Comparison of ENCODE assay signal across 17 cellular contexts in the genomic region with DNA sequence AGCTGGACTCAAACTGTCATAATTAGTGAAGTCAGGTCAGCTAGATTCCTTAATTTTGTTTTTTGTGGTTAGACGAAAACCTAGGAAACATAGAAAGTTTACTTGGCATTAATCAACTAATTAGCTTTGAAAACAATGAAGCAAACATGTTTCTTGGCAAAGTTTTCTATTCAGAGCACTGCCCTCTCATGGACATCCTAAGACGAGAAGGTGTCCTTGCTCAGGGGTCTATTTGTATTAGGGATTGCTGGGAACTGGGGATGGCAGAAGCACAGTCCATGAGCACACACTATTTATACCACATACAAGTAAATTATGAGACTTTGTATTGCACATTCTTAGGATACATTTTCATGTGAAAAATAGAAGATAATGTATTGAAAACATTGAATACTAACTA. TPM values are rescaled to one million over a fixed set of nuclear protein-coding genes. Genes with fewer than 3 reads are reported as not detected.
DNase-seq lines count a peak whose midpoint lies in the region; ATAC-seq, FAIRE-seq and TF ChIP-seq lines count a peak whose summit lies in the region.
"Had no signal": no experiment of that assay in that cellular context is flagged by ENCODE, and none has a peak within 500 bp of the region (broad histone marks: within the 10 kb centered on the region; RNA-seq: fewer than 3 reads in every experiment).

No MANE protein-coding gene starts in this region.

- in situ Hi-C loops in G401 (cut with HindIII; ENCODE audit: low sequenced_read_pairs) (no loop called here), K562 (cut with MboI) (no loop called here)

- no TSS peak for BruUV-seq in K562 (replicated peaks; lab: Mats Ljungman, UMichigan)

- peak in 1 of 2 experiments; percentile 42; a peak in 2 of 4 replicates for TF ChIP-seq RAD21 in K562 (CRISPR knock-in tag; conservative IDR thresholded peaks at IDR 0.05 in 1 of 2, IDR thresholded peaks at IDR 0.05 in 1 of 2)

- H3K4me3 ChIP-seq in K562, result no peak overlapping the region
- no peak overlapping the region for H3K4me3 ChIP-seq in neural progenitor cell
- H3K4me3 ChIP-seq in ovary, result no peak overlapping the region

- H3K27ac Mint-ChIP-seq in neural progenitor cell, result no peak overlapping the region
- H3K27ac Mint-ChIP-seq in activated CD4-positive, alpha-beta T cell treated with anti-CD3 and anti-CD28 coated beads, Interleukin-2, amount 10 ng/mL, durations not matched to agents 7 days and 5 days, result no peak overlapping the region
- H3K27ac Mint-ChIP-seq: activated T-helper 2 cell treated with anti-CD3 and anti-CD28 coated beads, Interferon-gamma antibody, Interleukin-2, Interleukin-4, amounts not matched to agents 10 μg/mL and 5 μg/mL and 100 μg/mL, durations not matched to agents 14 hours and 24 hours and 36 hours; CD8-positive, alpha-beta T cell had no signal

- FAIRE-seq in K562 (lab: Jason Lieb, UNC), result peak; percentile 61
- FAIRE-seq: colon, islet of Langerhans had no signal

- peak; percentile 16 for DNase-seq in G401 (ENCODE audit: low spot score)
- no peak for DNase-seq in K562 (ENCODE audit: extremely low read depth in 1 of 4, low spot score in 3 of 4)
- DNase-seq in neural progenitor cell (ENCODE audit: low spot score), result no peak
- DNase-seq in activated CD4-positive, alpha-beta T cell treated with anti-CD3 and anti-CD28 coated beads, Interleukin-2, amount 10 ng/mL, durations not matched to agents 7 days and 5 days, result no peak
- no peak for DNase-seq in NOMO-1 (lab: John Stamatoyannopoulos, UW; ENCODE audit: unreplicated experiment in 2 of 2)
- DNase-seq in ovary, result no peak
- DNase-seq: amygdala; CD8-positive, alpha-beta T cell; GDM1; mesenchymal stem cell; NCI-H1105; stimulated activated CD4-positive, alpha-beta T cell treated with anti-CD3 and anti-CD28 coated beads, Interleukin-2, amount 100 ng/mL, for 48 hours had no signal

- H4K20me1 ChIP-seq in K562 (replicated peaks; ENCODE audit: control insufficient read depth, insufficient read depth, low read length) (no peaks in the 10 kb centered on the region), neural progenitor cell (ENCODE audit: low read depth) (no peaks in the 10 kb centered on the region)

- H3K4me3 Mint-ChIP-seq in neural progenitor cell, result no peak overlapping the region
- H3K4me3 Mint-ChIP-seq in activated CD4-positive, alpha-beta T cell treated with anti-CD3 and anti-CD28 coated beads, Interleukin-2, amount 10 ng/mL, durations not matched to agents 7 days and 5 days, result no peak overlapping the region
- H3K4me3 Mint-ChIP-seq: CD8-positive, alpha-beta T cell had no signal

- TF ChIP-seq EP300 in K562 (IDR thresholded peaks at IDR 0.05; ENCODE audit: low read length), result no peak
- no peak for TF ChIP-seq EP300 in ovary (IDR thresholded peaks at IDR 0.05)

- intact Hi-C loops in K562 (cut with micrococcal nuclease) (loop anchor here (5.0 to 10.0 kb wide), 4 partner anchors 50 to 433 kb away; partner anchors contain the start of genes ANKRD31, CERT1 and POLK), ovary (cut with DNase I) (loop anchor here in 1 of 4 donors (10.0 kb wide), 1 partner anchor 443 kb away; no protein-coding TSS in a partner anchor)

- peaks cover 5 to 18% of the 10 kb centered on the region in 2 experiments; a peak in 3 of 5 replicates for H3K4me1 ChIP-seq in K562 (replicated peaks in 1 of 2; ENCODE audit: control insufficient read depth in 2 of 2, insufficient read depth in 2 of 2, low read length in 2 of 2)
- H3K4me1 ChIP-seq in neural progenitor cell, result peaks cover 35% of the 10 kb centered on the region
- no peaks in the 10 kb centered on the region for H3K4me1 ChIP-seq in ovary (ENCODE audit: insufficient read depth)

- H3F3A ChIP-seq in neural progenitor cell (ENCODE audit: low read depth), result no peaks in the 10 kb centered on the region

- H3K4me2 ChIP-seq in K562 (ENCODE audit: insufficient read depth, low read length) (no peak overlapping the region), neural progenitor cell (peak overlapping the region; percentile 24)

- no peaks in the 10 kb centered on the region for H3K27me3 Mint-ChIP-seq in neural progenitor cell (ENCODE audit: insufficient read depth, low read depth)
- H3K27me3 Mint-ChIP-seq in activated CD4-positive, alpha-beta T cell treated with anti-CD3 and anti-CD28 coated beads, Interleukin-2, amount 10 ng/mL, durations not matched to agents 7 days and 5 days, result no peaks in the 10 kb centered on the region

- CTCF ChIA-PET in K562 (lab: Yijun Ruan, JAX; ENCODE audit: low intra/inter-chr PET ratio), result no interaction called here
- CTCF ChIA-PET in activated CD4-positive, alpha-beta T cell treated with anti-CD3 and anti-CD28 coated beads, Interleukin-2, amount 10 ng/mL, durations not matched to agents 7 days and 5 days (lab: Charles Lee), result interaction anchor here (1.2 kb wide), 1 partner anchor 9 kb away, joined by 4 read pairs; no protein-coding TSS in a partner anchor

- WGBS in K562 (ENCODE audit: insufficient coverage, low coverage, missing lambda C conversion rate), result 14% methylated on average over 2 of the region's 2 CpGs
- 19 to 28% (median 25%) methylated on average over 2 of the region's 2 CpGs for WGBS in ovary, 3 donors

- peaks cover 30% of the 10 kb centered on the region for H3K4me1 Mint-ChIP-seq in neural progenitor cell
- H3K4me1 Mint-ChIP-seq in activated CD4-positive, alpha-beta T cell treated with anti-CD3 and anti-CD28 coated beads, Interleukin-2, amount 10 ng/mL, durations not matched to agents 7 days and 5 days, result peaks cover 20% of the 10 kb centered on the region

- no peaks in the 10 kb centered on the region for H3K9me1 ChIP-seq in K562 (ENCODE audit: control insufficient read depth, insufficient read depth, low read length)

- no peak overlapping the region for H3K27ac ChIP-seq in K562 (ENCODE audit: extremely low read depth, low read depth, low read length)
- H3K27ac ChIP-seq in neural progenitor cell, result no peak overlapping the region
- H3K27ac ChIP-seq in ovary, result no peak overlapping the region
- H3K27ac ChIP-seq: neutrophil had no signal

- 0 out of 3 replicates have a peak, but pooled peaks have one; percentile 28 for ATAC-seq in K562
- ATAC-seq: CD8-positive, alpha-beta T cell had no signal

- TF ChIP-seq CTCF in LNCAP (IDR thresholded peaks at IDR 0.05), result peak; percentile 19; the same call in 1 of the 2 replicates
- TF ChIP-seq CTCF in K562 (IDR thresholded peaks at IDR 0.05 in 2 of 3, conservative IDR thresholded peaks at IDR 0.05 in 1 of 3; ENCODE audit: insufficient read depth in 2 of 3, low read depth in 1 of 3, low read length in 3 of 3), result peak; percentile 14 to 37 (median 25); a peak in 3 of 6 replicates
- TF ChIP-seq CTCF in neural progenitor cell (IDR thresholded peaks at IDR 0.05), result peak; percentile 35
- TF ChIP-seq CTCF in ovary (IDR thresholded peaks at IDR 0.05), result no peak

- no peaks in the 10 kb centered on the region for H3K36me3 Mint-ChIP-seq in neural progenitor cell
- H3K36me3 Mint-ChIP-seq in activated CD4-positive, alpha-beta T cell treated with anti-CD3 and anti-CD28 coated beads, Interleukin-2, amount 10 ng/mL, durations not matched to agents 7 days and 5 days (ENCODE audit: low read depth), result peaks cover 12% of the 10 kb centered on the region

- H3K9me3 ChIP-seq in K562 (replicated peaks; ENCODE audit: control insufficient read depth, insufficient read depth, low read depth, low read length) (no peaks in the 10 kb centered on the region), neural progenitor cell (ENCODE audit: low read depth) (no peaks in the 10 kb centered on the region), ovary (no peaks in the 10 kb centered on the region)
- H3K9me3 ChIP-seq: neutrophil had no signal

- TF ChIP-seq POLR2A in K562 (conservative IDR thresholded peaks at IDR 0.05), result no peak
- no peak for TF ChIP-seq POLR2A in ovary (IDR thresholded peaks at IDR 0.05)

- no peaks in the 10 kb centered on the region for H3K9me3 Mint-ChIP-seq in neural progenitor cell
- no peaks in the 10 kb centered on the region for H3K9me3 Mint-ChIP-seq in activated CD4-positive, alpha-beta T cell treated with anti-CD3 and anti-CD28 coated beads, Interleukin-2, amount 10 ng/mL, durations not matched to agents 7 days and 5 days
- H3K9me3 Mint-ChIP-seq: activated T-helper 2 cell treated with anti-CD3 and anti-CD28 coated beads, Interferon-gamma antibody, Interleukin-2, Interleukin-4, amounts not matched to agents 10 μg/mL and 5 μg/mL and 100 μg/mL, durations not matched to agents 14 hours and 24 hours and 36 hours; CD8-positive, alpha-beta T cell had no signal

- H2AFZ ChIP-seq in K562 (ENCODE audit: low read depth, low read length) (no peak overlapping the region), neural progenitor cell (replicated peaks) (no peak overlapping the region)

- H3K79me2 ChIP-seq in K562 (ENCODE audit: control insufficient read depth, insufficient read depth, low read length), result no peaks in the 10 kb centered on the region
- H3K79me2 ChIP-seq in neural progenitor cell (ENCODE audit: low read depth), result no peaks in the 10 kb centered on the region

- no peaks in the 10 kb centered on the region for H3K27me3 ChIP-seq in K562 (ENCODE audit: control insufficient read depth in 2 of 2, insufficient read depth in 2 of 2, low read length in 2 of 2)
- H3K27me3 ChIP-seq in neural progenitor cell, result no peaks in the 10 kb centered on the region
- no peaks in the 10 kb centered on the region for H3K27me3 ChIP-seq in ovary
- H3K27me3 ChIP-seq: neutrophil had no signal

- H3K9ac ChIP-seq in K562 (ENCODE audit: insufficient read depth in 1 of 2, low read depth in 2 of 2, low read length in 2 of 2), result no peak overlapping the region
- H3K9ac ChIP-seq in neural progenitor cell, result no peak overlapping the region

- peaks cover 4% of the 10 kb centered on the region; the same call in 1 of the 3 replicates for H3K36me3 ChIP-seq in K562 (ENCODE audit: control insufficient read depth, insufficient read depth, low read length)
- no peaks in the 10 kb centered on the region for H3K36me3 ChIP-seq in neural progenitor cell
- no peaks in the 10 kb centered on the region for H3K36me3 ChIP-seq in ovary

- POLR2A ChIA-PET in K562 (lab: Yijun Ruan, JAX), result interaction anchor here (0.6 kb wide), 1 partner anchor 15 kb away, joined by 3 read pairs; no protein-coding TSS in a partner anchor
- POLR2A ChIA-PET in activated CD4-positive, alpha-beta T cell treated with anti-CD3 and anti-CD28 coated beads, Interleukin-2, amount 10 ng/mL, durations not matched to agents 7 days and 5 days (lab: Charles Lee), result no interaction called here

RNA-seq across cellular contexts. Expression of gene POC5, which starts 49.7 kb away (rescaled TPM):
- 22.4 and 47.3 TPM in 2 replicates for total RNA-seq in G401 (2014; rRNA removed; shearing (Covaris generic))
- 32.9 and 66.5 TPM in 2 replicates for total RNA-seq in K562 (2011; cell fraction: chromatin; rRNA removed; ENCODE audit: low replicate concordance)
- 14.8 and 24.2 TPM in 2 replicates for total RNA-seq in K562 (2011; cell fraction: nucleolus; rRNA removed)
- total RNA-seq in K562 (2011; cell fraction: nucleoplasm; rRNA removed), result 32.3 and 34.4 TPM in 2 replicates
- 14.5 and 19.1 TPM in 2 replicates for total RNA-seq in K562 (2014; rRNA removed)
- 27.0 and 28.8 TPM in 2 replicates for total RNA-seq in K562 (2014; rRNA removed; fragmentation: Illumina TruSeq; extraction: Trizol)
- total RNA-seq in K562 (2015; rRNA removed; fragmentation: Illumina TruSeq; extraction: Trizol), result 19.3 and 24.6 TPM in 2 replicates
- total RNA-seq in K562 (2021), result 15.4 and 17.4 TPM in 2 replicates
- 26.5 and 38.2 TPM in 2 replicates for polyA plus RNA-seq in K562 (2011; rRNA removed)
- polyA plus RNA-seq in K562 (2011; cell fraction: cytosol; rRNA removed), result 10.9 and 21.8 TPM in 2 replicates
- polyA plus RNA-seq in K562 (2011; cell fraction: nucleus; rRNA removed), result 19.6 and 19.8 TPM in 2 replicates
- polyA plus RNA-seq in K562 (2012), result 17.3 and 17.9 TPM in 2 replicates
- polyA plus RNA-seq in K562 (2014; fragmentation: Illumina TruSeq; extraction: Trizol), result 31.4 and 34.4 TPM in 2 replicates
- 10 to 100 TPM; 29.1 to 36.1 TPM for polyA plus RNA-seq in K562 (2014; fragmentation: Nextera tagmentation; extraction: Ambion mirVana)
- polyA plus RNA-seq in K562 (2014; rRNA removed), result 19.9 and 27.0 TPM in 2 replicates
- 25.6 and 29.4 TPM in 2 replicates for polyA minus RNA-seq in K562 (2011; rRNA and poly(A)+ RNA removed)
- 13.5 and 31.0 TPM in 2 replicates for polyA minus RNA-seq in K562 (2011; cell fraction: cytosol; rRNA and poly(A)+ RNA removed)
- 25.7 TPM in 2 replicates for polyA minus RNA-seq in K562 (2011; cell fraction: nucleus; rRNA and poly(A)+ RNA removed)
- total RNA-seq in neural progenitor cell (ENCODE audit: low replicate concordance), result 31.2 and 58.2 TPM in 2 replicates
- 10 to 100 TPM; 19.1 to 23.3 TPM for total RNA-seq in activated CD4-positive, alpha-beta T cell treated with anti-CD3 and anti-CD28 coated beads, Interleukin-2, amount 10 ng/mL, durations not matched to agents 7 days and 5 days
- 10 to 100 TPM in 5 of 7 donors, 1 to 10 TPM in 2; 8.3 to 14.4 (median 12.1) TPM for total RNA-seq in ovary
- 10 to 100 TPM; 10.8 to 12.3 TPM for polyA plus RNA-seq in ovary

RNA-seq across cellular contexts. Expression of gene ANKDD1B, which starts 56.3 kb away (rescaled TPM):
- total RNA-seq in G401 (2014; rRNA removed; shearing (Covaris generic)), result not detected in 2 replicates
- 1.3 TPM in 1 of 2 replicates, not detected in the other for total RNA-seq in K562 (2011; cell fraction: chromatin; rRNA removed; ENCODE audit: low replicate concordance)
- total RNA-seq in K562 (2011; cell fraction: nucleolus; rRNA removed), result not detected in 2 replicates
- total RNA-seq in K562 (2011; cell fraction: nucleoplasm; rRNA removed), result 1.3 TPM in 1 of 2 replicates, not detected in the other
- 0.12 TPM in 1 of 2 replicates, not detected in the other for total RNA-seq in K562 (2014; rRNA removed)
- total RNA-seq in K562 (2014; rRNA removed; fragmentation: Illumina TruSeq; extraction: Trizol), result 0.29 TPM in 2 replicates
- 0.07 and 0.19 TPM in 2 replicates for total RNA-seq in K562 (2015; rRNA removed; fragmentation: Illumina TruSeq; extraction: Trizol)
- 0.18 and 0.25 TPM in 2 replicates for total RNA-seq in K562 (2021)
- 0.04 and 0.22 TPM in 2 replicates for polyA plus RNA-seq in K562 (2011; rRNA removed)
- polyA plus RNA-seq in K562 (2011; cell fraction: cytosol; rRNA removed), result not detected in 2 replicates
- 0.37 and 0.70 TPM in 2 replicates for polyA plus RNA-seq in K562 (2011; cell fraction: nucleus; rRNA removed)
- 0.22 and 0.30 TPM in 2 replicates for polyA plus RNA-seq in K562 (2012)
- 0.04 and 0.11 TPM in 2 replicates for polyA plus RNA-seq in K562 (2014; fragmentation: Illumina TruSeq; extraction: Trizol)
- polyA plus RNA-seq in K562 (2014; fragmentation: Nextera tagmentation; extraction: Ambion mirVana), result under 1 TPM; 0.18 to 0.27 TPM
- 0.13 TPM in 1 of 2 replicates, not detected in the other for polyA plus RNA-seq in K562 (2014; rRNA removed)
- 0.36 TPM in 1 of 2 replicates, not detected in the other for polyA minus RNA-seq in K562 (2011; rRNA and poly(A)+ RNA removed)
- polyA minus RNA-seq in K562 (2011; cell fraction: cytosol; rRNA and poly(A)+ RNA removed), result not detected in 2 replicates
- polyA minus RNA-seq in K562 (2011; cell fraction: nucleus; rRNA and poly(A)+ RNA removed), result 0.56 TPM in 1 of 2 replicates, not detected in the other
- total RNA-seq in neural progenitor cell (ENCODE audit: low replicate concordance), result 0.40 and 0.60 TPM in 2 replicates
- total RNA-seq in activated CD4-positive, alpha-beta T cell treated with anti-CD3 and anti-CD28 coated beads, Interleukin-2, amount 10 ng/mL, durations not matched to agents 7 days and 5 days, result under 1 TPM in 1 of 2 experiments, not detected in 1; 0.07 TPM
- 1 to 10 TPM in 2 of 7 donors, under 1 TPM in 3, not detected in 2; 0.45 to 6.8 (median 0.79) TPM for total RNA-seq in ovary
- 1 to 10 TPM in 1 of 2 donors, under 1 TPM in 1; 0.34 to 1.2 TPM for polyA plus RNA-seq in ovary
- total RNA-seq: CD8-positive, alpha-beta T cell had no signal

Comparison
In these comparisons a context has a peak if more than half of its experiments do, and no peak if none do; other contexts are left out.
1. CTCF ChIP-seq: peak in LNCAP (single experiment), K562 (3 of 3) and neural progenitor cell (single experiment); none in ovary (0 of 3).